In the genomic region with DNA sequence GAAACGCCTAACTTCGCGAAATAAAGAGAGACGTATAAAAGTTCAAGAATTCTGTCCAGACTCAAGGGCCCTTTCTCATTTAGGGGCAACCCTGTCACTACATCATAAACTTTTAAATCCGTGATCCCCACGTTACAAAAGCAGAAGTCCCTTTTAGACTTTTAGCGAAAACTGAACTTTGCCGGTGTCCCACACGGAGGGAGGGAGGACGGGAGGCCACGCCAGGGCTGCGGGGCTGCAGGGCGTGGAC, we compare ENCODE assay signal across 7 cellular contexts. TPM values are rescaled to one million over a fixed set of nuclear protein-coding genes. Genes with fewer than 3 reads are reported as not detected.
DNase-seq lines count a peak whose midpoint lies in the region; ATAC-seq and TF ChIP-seq lines count a peak whose summit lies in the region.

No MANE protein-coding gene starts in this region.

- H4K20me1 ChIP-seq in Loucy (ENCODE audit: insufficient read depth, low read length, poor library complexity, severe bottlenecking): peaks cover 26% of the 10 kb centered on the region

- H2AFZ ChIP-seq in Loucy (ENCODE audit: low read length): peak overlapping the region; percentile 99

- DNase-seq in chondrocyte (ENCODE audit: low spot score) (no peak), nephron progenitor cell (no peak)
- DNase-seq in stimulated activated naive CD4-positive, alpha-beta T cell treated with Interleukin-2 at 50 U/mL for 16 hours (lab: John Stamatoyannopoulos, UW): no peak
- no peak for DNase-seq in activated naive CD4-positive, alpha-beta T cell (lab: John Stamatoyannopoulos, UW)

- H3K4me3 Mint-ChIP-seq in chondrocyte (ENCODE audit: unreplicated experiment) (peak overlapping the region; percentile 88), nephron progenitor cell (peak overlapping the region; percentile 94)

- peak overlapping the region; percentile 82 for H3K4me2 ChIP-seq in Loucy (ENCODE audit: low read depth, low read length, poor library complexity, severe bottlenecking)

- ATAC-seq in GM19372 (IDR thresholded peaks at IDR 0.05; ENCODE audit: low read depth, unreplicated experiment) (peak; percentile 7), GM18519 (IDR thresholded peaks at IDR 0.05; ENCODE audit: low FRiP score, unreplicated experiment) (no peak)

- H3K4me3 ChIP-seq in Loucy (ENCODE audit: low read length, poor library complexity, severe bottlenecking): peak overlapping the region; percentile 93

- no peaks in the 10 kb centered on the region for H3F3A ChIP-seq in Loucy (ENCODE audit: low read depth)

- H3K27me3 Mint-ChIP-seq in chondrocyte (ENCODE audit: low read depth) (no peaks in the 10 kb centered on the region), nephron progenitor cell (ENCODE audit: low read depth, poor library complexity) (peaks cover 52% of the 10 kb centered on the region)

- no peaks in the 10 kb centered on the region for H3K9me2 ChIP-seq in Loucy (replicated peaks; ENCODE audit: low read depth, low read length)

- H3K27ac Mint-ChIP-seq in chondrocyte (ENCODE audit: unreplicated experiment) (peak overlapping the region; percentile 83), nephron progenitor cell (no peak overlapping the region)

- H3K9me3 Mint-ChIP-seq in chondrocyte (ENCODE audit: low read depth) (no peaks in the 10 kb centered on the region), nephron progenitor cell (peaks cover 7% of the 10 kb centered on the region)

- no peaks in the 10 kb centered on the region for H3K27me3 ChIP-seq in Loucy (ENCODE audit: insufficient read depth, low read length, poor library complexity, severe bottlenecking)

- H3K4me1 Mint-ChIP-seq in chondrocyte (ENCODE audit: low read depth) (peaks cover 44% of the 10 kb centered on the region), nephron progenitor cell (peaks cover 24% of the 10 kb centered on the region)

- no peaks in the 10 kb centered on the region for H3K9me3 ChIP-seq in Loucy (ENCODE audit: insufficient read depth, low read depth, low read length)

- H3K36me3 Mint-ChIP-seq in chondrocyte (ENCODE audit: low read depth): peaks cover 3% of the 10 kb centered on the region
- H3K36me3 Mint-ChIP-seq in nephron progenitor cell (ENCODE audit: low read depth): peaks cover 9% of the 10 kb centered on the region

- no peaks in the 10 kb centered on the region for H3K36me3 ChIP-seq in Loucy (ENCODE audit: insufficient read depth, low read length)

- TF ChIP-seq CTCF in Loucy (conservative IDR thresholded peaks at IDR 0.05; ENCODE audit: low read length): no peak
- TF ChIP-seq CTCF in chondrocyte (IDR thresholded peaks at IDR 0.05): no peak
- no peak for TF ChIP-seq CTCF in nephron progenitor cell (IDR thresholded peaks at IDR 0.05)

- H3K4me1 ChIP-seq in Loucy (ENCODE audit: insufficient read depth, low read length, poor library complexity, severe bottlenecking): peaks cover 52% of the 10 kb centered on the region

- peaks cover 43% of the 10 kb centered on the region for H3K79me2 ChIP-seq in Loucy (ENCODE audit: insufficient read depth, low read length)

- H3K9ac ChIP-seq in Loucy (ENCODE audit: low read depth, low read length, poor library complexity, severe bottlenecking): peak overlapping the region; percentile 90

RNA-seq across cellular contexts. Expression of a gene that starts 0.5 kb away (rescaled TPM):
- total RNA-seq in chondrocyte: 126 to 176 TPM (median 128 TPM) in 3 replicates
